Comparison of ENCODE assay signal across 1 cellular context in genomic region chr3:30258426-30259392, GRCh38.
TF ChIP-seq lines count a peak whose summit lies in the region.

No MANE protein-coding gene starts in this region.

TF ChIP-seq in HepG2, 621 proteins besides CTCF, POLR2A, EP300 and RAD21 (continued from another document and continues in another):
- TF ChIP-seq PRDM4 (CRISPR knock-in tag; IDR thresholded peaks at IDR 0.05; ENCODE audit: borderline replicate concordance) = no peak
- TF ChIP-seq MIXL1 (CRISPR knock-in tag; IDR thresholded peaks at IDR 0.05) = peak; percentile 99
- TF ChIP-seq TEAD3 (CRISPR knock-in tag; optimal IDR thresholded peaks at IDR 0.05; ENCODE audit: borderline replicate concordance) = peak; percentile 97
- peak; percentile 85; the same call in 1 of the 2 replicates for TF ChIP-seq HOXA5 (CRISPR knock-in tag; IDR thresholded peaks at IDR 0.05)
- peak; percentile 99 for TF ChIP-seq ZGPAT (CRISPR knock-in tag; IDR thresholded peaks at IDR 0.05)
- no peak for TF ChIP-seq ZBTB44 (CRISPR knock-in tag; IDR thresholded peaks at IDR 0.05)
- TF ChIP-seq KAT2B (IDR thresholded peaks at IDR 0.05; ENCODE audit: borderline replicate concordance, low read depth, low read length) = no peak
- TF ChIP-seq ZHX1 (CRISPR knock-in tag; IDR thresholded peaks at IDR 0.05; ENCODE audit: low read depth) = peak; percentile 84; the same call in 1 of the 2 replicates
- TF ChIP-seq ZKSCAN5 (CRISPR knock-in tag; IDR thresholded peaks at IDR 0.05) = no peak
- 0 out of 2 replicates have a peak, but pooled peaks have one; percentile 46 for TF ChIP-seq RNF219 (CRISPR knock-in tag; IDR thresholded peaks at IDR 0.05)
- TF ChIP-seq ZNF180 (CRISPR knock-in tag; IDR thresholded peaks at IDR 0.05; ENCODE audit: borderline replicate concordance, low read depth) = no peak
- TF ChIP-seq MED13 (CRISPR knock-in tag; IDR thresholded peaks at IDR 0.05) = peak; percentile 100
- peak; percentile 71; the same call in 1 of the 2 replicates for TF ChIP-seq ZBTB25 (CRISPR knock-in tag; IDR thresholded peaks at IDR 0.05)
- TF ChIP-seq ZNF549 (CRISPR knock-in tag; IDR thresholded peaks at IDR 0.05) = no peak
- TF ChIP-seq ZNF883 (CRISPR knock-in tag; IDR thresholded peaks at IDR 0.05; ENCODE audit: not compliant biosample characterization) = no peak
- TF ChIP-seq ZNF556 (CRISPR knock-in tag; IDR thresholded peaks at IDR 0.05; ENCODE audit: borderline replicate concordance) = peak; percentile 47; the same call in 1 of the 2 replicates
- peak; percentile 34; the same call in 1 of the 2 replicates for TF ChIP-seq ZNF816 (CRISPR knock-in tag; IDR thresholded peaks at IDR 0.05; ENCODE audit: borderline replicate concordance)
- TF ChIP-seq GATA4 (IDR thresholded peaks at IDR 0.05; ENCODE audit: borderline replicate concordance, low read depth) = peak; percentile 99
- TF ChIP-seq PAWR (CRISPR knock-in tag; IDR thresholded peaks at IDR 0.05; ENCODE audit: borderline replicate concordance) = no peak
- peak; percentile 59; the same call in 1 of the 2 replicates for TF ChIP-seq ZNF749 (CRISPR knock-in tag; IDR thresholded peaks at IDR 0.05; ENCODE audit: borderline replicate concordance)
- TF ChIP-seq NFATC3 (CRISPR knock-in tag; IDR thresholded peaks at IDR 0.05) = peak; percentile 57; the same call in 1 of the 2 replicates
- TF ChIP-seq MIER3 (CRISPR knock-in tag; IDR thresholded peaks at IDR 0.05; ENCODE audit: borderline replicate concordance) = peak; percentile 83
- TF ChIP-seq GMEB2 (CRISPR knock-in tag; IDR thresholded peaks at IDR 0.05; ENCODE audit: low read depth) = peak; percentile 24; the same call in 1 of the 2 replicates
- peak; percentile 100 for TF ChIP-seq SALL1 (CRISPR knock-in tag; IDR thresholded peaks at IDR 0.05)
- TF ChIP-seq SPEN (CRISPR knock-in tag; IDR thresholded peaks at IDR 0.05; ENCODE audit: low read depth) = 0 out of 2 replicates have a peak, but pooled peaks have one; percentile 28
- peak; percentile 82; the same call in 1 of the 2 replicates for TF ChIP-seq ZNF33B (CRISPR knock-in tag; IDR thresholded peaks at IDR 0.05)
- no peak for TF ChIP-seq SP1 (IDR thresholded peaks at IDR 0.05)
- no peak for TF ChIP-seq SP1 (CRISPR knock-in tag; IDR thresholded peaks at IDR 0.05)
- TF ChIP-seq YEATS2 (CRISPR knock-in tag; IDR thresholded peaks at IDR 0.05; ENCODE audit: borderline replicate concordance) = peak; percentile 34; the same call in 1 of the 2 replicates
- TF ChIP-seq HINFP (CRISPR knock-in tag; IDR thresholded peaks at IDR 0.05; ENCODE audit: low read depth) = 0 out of 2 replicates have a peak, but pooled peaks have one; percentile 71
- peak; percentile 67; the same call in 1 of the 2 replicates for TF ChIP-seq ARNT2 (CRISPR knock-in tag; IDR thresholded peaks at IDR 0.05; ENCODE audit: low read depth)
- TF ChIP-seq TFDP1 (CRISPR knock-in tag; IDR thresholded peaks at IDR 0.05; ENCODE audit: borderline replicate concordance) = no peak
- TF ChIP-seq SKI (IDR thresholded peaks at IDR 0.05; ENCODE audit: partially characterized antibody) = peak; percentile 96
- peak; percentile 100 for TF ChIP-seq NCOA2 (CRISPR knock-in tag; IDR thresholded peaks at IDR 0.05)
- peak; percentile 33; the same call in 1 of the 2 replicates for TF ChIP-seq ZNF3 (CRISPR knock-in tag; IDR thresholded peaks at IDR 0.05)
- TF ChIP-seq HMGXB4 (CRISPR knock-in tag; IDR thresholded peaks at IDR 0.05; ENCODE audit: borderline replicate concordance in 1 of 2, low read depth in 1 of 2) = peak in 1 of 2 experiments; percentile 53; a peak in 1 of 4 replicates
- TF ChIP-seq FLYWCH1 (CRISPR knock-in tag; IDR thresholded peaks at IDR 0.05) = no peak; the same call in 1 of the 2 replicates
- TF ChIP-seq GRHL1 (CRISPR knock-in tag; conservative IDR thresholded peaks at IDR 0.05) = no peak
- no peak for TF ChIP-seq ZSCAN12 (CRISPR knock-in tag; IDR thresholded peaks at IDR 0.05)
